13 cellular contexts compared by ENCODE assay signal in genomic region chr5:756865-757345, GRCh38. TPM values are rescaled to one million over a fixed set of nuclear protein-coding genes. Genes with fewer than 3 reads are reported as not detected.
DNase-seq lines count a peak whose midpoint lies in the region; ATAC-seq and TF ChIP-seq lines count a peak whose summit lies in the region.
"Had no signal": no experiment of that assay in that cellular context is flagged by ENCODE, and none has a peak within 500 bp of the region (broad histone marks: within the 10 kb centered on the region; RNA-seq: fewer than 3 reads in every experiment).

No MANE protein-coding gene starts in this region.

- H3K9me3 Mint-ChIP-seq in nephron progenitor cell = no peaks in the 10 kb centered on the region
- H3K9me3 Mint-ChIP-seq: IgD-negative memory B cell had no signal

- peaks cover 50% of the 10 kb centered on the region for H3K4me1 Mint-ChIP-seq in nephron progenitor cell

- peak overlapping the region; percentile 49 to 83 (median 70) for H3K27ac ChIP-seq in gastroesophageal sphincter
- H3K27ac ChIP-seq: neutrophil, PC-9 had no signal

- peak overlapping the region; percentile 25 for H3K4me3 Mint-ChIP-seq in nephron progenitor cell
- H3K4me3 Mint-ChIP-seq: IgD-negative memory B cell had no signal

- no peak for TF ChIP-seq EP300 in gastroesophageal sphincter (IDR thresholded peaks at IDR 0.05)

- H3K36me3 Mint-ChIP-seq in nephron progenitor cell (ENCODE audit: low read depth) = no peaks in the 10 kb centered on the region
- H3K36me3 Mint-ChIP-seq: IgD-negative memory B cell had no signal

- ATAC-seq in gastroesophageal sphincter (peak; percentile 50), HG03135 (IDR thresholded peaks at IDR 0.05; ENCODE audit: unreplicated experiment) (no peak), GM18867 (IDR thresholded peaks at IDR 0.05; ENCODE audit: unreplicated experiment) (no peak)

- WGBS in gastroesophageal sphincter (ENCODE audit: low coverage in 1 of 2), 2 donors = 0% methylated on average over 2 of the region's 11 CpGs; no CpG with 5 or more reads in 1 of the 2 donors

- H3K27ac Mint-ChIP-seq in nephron progenitor cell = peak overlapping the region; percentile 96
- H3K27ac Mint-ChIP-seq: IgD-negative memory B cell had no signal

- TF ChIP-seq POLR2A in gastroesophageal sphincter (IDR thresholded peaks at IDR 0.05) = no peak

- in situ Hi-C loops in G401 (cut with HindIII; ENCODE audit: low sequenced_read_pairs) = no loop called here

- peak; percentile 3 for DNase-seq in stimulated activated CD4-positive, alpha-beta T cell treated with anti-CD3 and anti-CD28 coated beads, Interleukin-15, amount 100 ng/mL, for 24 hours
- no peak for DNase-seq in stimulated activated CD4-positive, alpha-beta T cell treated with anti-CD3 and anti-CD28 coated beads, Interleukin-1b, Interleukin-23, amount 100 ng/mL, for 48 hours
- DNase-seq in nephron progenitor cell (peak; percentile 42), G401 (ENCODE audit: low spot score) (no peak)
- no peak for DNase-seq in activated CD4-positive, CD25-positive, alpha-beta regulatory T cell (lab: John Stamatoyannopoulos, UW)
- DNase-seq: NCI-H2029, PC-9 had no signal

- peaks cover 8 to 45% (median 41%) of the 10 kb centered on the region in 3 donors for H3K4me1 ChIP-seq in gastroesophageal sphincter

- H3K27me3 Mint-ChIP-seq in nephron progenitor cell (ENCODE audit: low read depth, poor library complexity) = peaks cover 13% of the 10 kb centered on the region

- H3K9me3 ChIP-seq in gastroesophageal sphincter = no peaks in the 10 kb centered on the region
- H3K9me3 ChIP-seq: neutrophil had no signal

- no peak for TF ChIP-seq CTCF in gastroesophageal sphincter (IDR thresholded peaks at IDR 0.05)
- no peak for TF ChIP-seq CTCF in nephron progenitor cell (IDR thresholded peaks at IDR 0.05)

- no peaks in the 10 kb centered on the region for H3K36me3 ChIP-seq in gastroesophageal sphincter
- H3K36me3 ChIP-seq: neutrophil had no signal

- H3K4me3 ChIP-seq in gastroesophageal sphincter = no peak overlapping the region
- H3K4me3 ChIP-seq: PC-9 had no signal

- no peaks in the 10 kb centered on the region for H3K27me3 ChIP-seq in gastroesophageal sphincter

RNA-seq across cellular contexts. Expression of gene ZDHHC11B, which starts 27.6 kb away (rescaled TPM):
- 10 to 100 TPM in 1 of 4 donors, 1 to 10 TPM in 3; 3.1 to 14.3 (median 6.9) TPM for total RNA-seq in gastroesophageal sphincter
- total RNA-seq in G401 (2014; rRNA removed; shearing (Covaris generic)) = 0.31 TPM in 1 of 2 replicates, not detected in the other
- total RNA-seq: epithelial cell of proximal tubule had no signal

Comparison
In these comparisons a context has a peak if more than half of its experiments do, and no peak if none do; other contexts are left out.
1. DNase-seq: peak in stimulated activated CD4-positive, alpha-beta T cell treated with anti-CD3 and anti-CD28 coated beads, Interleukin-15, amount 100 ng/mL, for 24 hours (single experiment) and nephron progenitor cell (single experiment); none in stimulated activated CD4-positive, alpha-beta T cell treated with anti-CD3 and anti-CD28 coated beads, Interleukin-1b, Interleukin-23, amount 100 ng/mL, for 48 hours (single experiment), activated CD4-positive, CD25-positive, alpha-beta regulatory T cell (0 of 4) and G401 (single experiment).